Comparison of ENCODE assay signal across 11 cellular contexts in genomic region chr15:34780725-34781124, GRCh38. TPM values are rescaled to one million over a fixed set of nuclear protein-coding genes. Genes with fewer than 3 reads are reported as not detected.
"Had no signal": no experiment of that assay in that cellular context is flagged by ENCODE, and none has a peak within 500 bp of the region (broad histone marks: within the 10 kb centered on the region; RNA-seq: fewer than 3 reads in every experiment).

No MANE protein-coding gene starts in this region.

- H3K4me2 ChIP-seq: GM23338 had no signal

- H3K9me3 ChIP-seq: HAP-1 had no signal

- FAIRE-seq: H1, H54 had no signal

- H3K4me1 ChIP-seq: HAP-1 had no signal

- H3K27ac ChIP-seq: GM23248 had no signal

- DNase-seq: GM23248, GOT3, H7, H9, HCEC 1CT, HFFc6 had no signal

- ATAC-seq: GM23338, HCT116 had no signal

- H3K4me3 ChIP-seq: GM23248, GM23338, HAP-1 had no signal

RNA-seq across cellular contexts. Expression of gene GJD2, which starts 25.9 kb away (rescaled TPM):
- polyA plus RNA-seq: GM23248 had no signal
